33 cellular contexts compared by ENCODE assay signal in the genomic region with DNA sequence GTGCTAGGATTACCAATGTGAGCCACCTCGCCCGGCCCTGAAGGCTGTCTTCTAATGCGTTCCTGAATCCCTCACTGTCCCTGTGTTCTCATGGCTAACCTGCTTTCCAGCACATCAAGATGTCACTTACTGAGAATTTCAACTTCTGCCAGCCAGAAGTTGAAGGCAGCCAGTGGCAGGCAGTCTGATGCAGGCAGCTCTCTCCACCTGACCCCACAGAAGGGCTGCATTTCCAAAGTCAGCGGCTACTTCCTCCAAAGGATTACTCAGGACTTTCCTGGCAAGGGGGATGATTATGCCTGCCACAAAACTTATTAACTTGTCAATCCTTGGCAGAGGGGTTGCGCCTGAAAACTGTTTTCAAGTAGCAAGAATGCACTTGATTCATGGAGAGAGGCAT.
DNase-seq lines count a peak whose midpoint lies in the region; ATAC-seq, FAIRE-seq and TF ChIP-seq lines count a peak whose summit lies in the region.
"Had no signal": no experiment of that assay in that cellular context is flagged by ENCODE, and none has a peak within 500 bp of the region (broad histone marks: within the 10 kb centered on the region; RNA-seq: fewer than 3 reads in every experiment).

No MANE protein-coding gene starts in this region.

- POLR2A ChIA-PET in H1 (lab: Charles Lee; ENCODE audit: partially characterized antibody) (no interaction called here), HEK293T (lab: Yijun Ruan, JAX) (no interaction called here)

- H3K36me3 Mint-ChIP-seq in H9 (ENCODE audit: insufficient read depth in 1 of 3, low read depth in 3 of 3) = peaks cover 0 to 2% (median 0%) of the 10 kb centered on the region in 3 experiments; a peak in 2 of 7 replicates
- H3K36me3 Mint-ChIP-seq in neural progenitor cell = no peaks in the 10 kb centered on the region
- H3K36me3 Mint-ChIP-seq: activated naive CD4-positive, alpha-beta T cell treated with anti-CD3 and anti-CD28 coated beads, Interleukin-2, amount 50 U/mL, for 24 hours; mesothelial cell of epicardium; naive B cell had no signal

- intact Hi-C loops in dorsolateral prefrontal cortex (cut with DNase I) = no loop called here

- CTCF ChIA-PET in H1 (lab: Charles Lee; ENCODE audit: partially characterized antibody) = interaction anchor here (0.6 to 0.7 kb wide), 2 partner anchors 242 to 875 kb away, joined by 3 read pairs; no protein-coding TSS in a partner anchor
- CTCF ChIA-PET in HEK293T (lab: Yijun Ruan, JAX) = no interaction called here

- H3K14ac ChIP-seq in H9 (ENCODE audit: insufficient read depth, low read length) (0 out of 2 replicates have a peak overlapping the region, but pooled peaks have one; percentile 55), H1 (ENCODE audit: insufficient read length) (no peak overlapping the region)

- no peak overlapping the region for H3K4me3 ChIP-seq in H1 (ENCODE audit: extremely low read depth in 1 of 4, insufficient read depth in 2 of 4, low read depth in 3 of 4, low read length in 4 of 4)
- H3K4me3 ChIP-seq in neural progenitor cell = no peak overlapping the region
- no peak overlapping the region for H3K4me3 ChIP-seq in dorsolateral prefrontal cortex
- H3K4me3 ChIP-seq: BLaER1, gastrocnemius medialis, left lung, right atrium auricular region, SJCRH30, smooth muscle cell, uterus had no signal

- H2BK15ac ChIP-seq in H9 (ENCODE audit: low read depth, low read length) = peak overlapping the region; percentile 85; the same call in 1 of the 2 replicates
- H2BK15ac ChIP-seq in H1 (ENCODE audit: low read length) = no peak overlapping the region; the same call in 1 of the 2 replicates

- H3K56ac ChIP-seq in H9 (ENCODE audit: insufficient read length, low read depth, low read length) (no peak overlapping the region), H1 (replicated peaks; ENCODE audit: insufficient read length, low read depth, low read length) (no peak overlapping the region)

- H3T11ph ChIP-seq in H9 (ENCODE audit: low read length) = no peak overlapping the region

- no peak overlapping the region for H3K4me3 Mint-ChIP-seq in H9
- no peak overlapping the region for H3K4me3 Mint-ChIP-seq in neural progenitor cell
- H3K4me3 Mint-ChIP-seq: activated CD8-positive, alpha-beta T cell treated with anti-CD3 and anti-CD28 coated beads, Interleukin-2, amount 10 ng/mL, durations not matched to agents 7 days and 5 days; activated naive CD4-positive, alpha-beta T cell treated with anti-CD3 and anti-CD28 coated beads, Interleukin-2, amount 50 U/mL, for 24 hours; mesothelial cell of epicardium; naive B cell had no signal

- H3F3A ChIP-seq in neural progenitor cell (ENCODE audit: low read depth) = no peaks in the 10 kb centered on the region

- H3K4me2 ChIP-seq in H9 (ENCODE audit: insufficient read depth, insufficient read length, low read length) (no peak overlapping the region), H1 (ENCODE audit: insufficient read depth in 1 of 2, low read depth in 2 of 2, low read length in 2 of 2) (no peak overlapping the region), neural progenitor cell (no peak overlapping the region)
- H3K4me2 ChIP-seq: BLaER1, smooth muscle cell had no signal

- H3K27me3 Mint-ChIP-seq in H9 (ENCODE audit: low read depth) = peaks cover 1% of the 10 kb centered on the region; the same call in 1 of the 2 replicates
- H3K27me3 Mint-ChIP-seq in neural progenitor cell (ENCODE audit: insufficient read depth, low read depth) = no peaks in the 10 kb centered on the region
- H3K27me3 Mint-ChIP-seq: activated naive CD4-positive, alpha-beta T cell treated with anti-CD3 and anti-CD28 coated beads, Interleukin-2, amount 50 U/mL, for 24 hours; naive B cell had no signal

- H3K36me3 ChIP-seq in H1 (ENCODE audit: control insufficient read depth in 2 of 4, insufficient read depth in 4 of 4, low read length in 3 of 4) = no peaks in the 10 kb centered on the region
- H3K36me3 ChIP-seq in neural progenitor cell = no peaks in the 10 kb centered on the region
- H3K36me3 ChIP-seq: BLaER1, gastrocnemius medialis, left lung, right atrium auricular region, SJCRH30, uterus had no signal

- H3K27ac Mint-ChIP-seq in H9 (peak overlapping the region in 1 of 3 experiments; percentile 88; a peak in 2 of 7 replicates), neural progenitor cell (peak overlapping the region; percentile 74)
- H3K27ac Mint-ChIP-seq: activated CD8-positive, alpha-beta T cell treated with anti-CD3 and anti-CD28 coated beads, Interleukin-2, amount 10 ng/mL, durations not matched to agents 7 days and 5 days; activated naive CD4-positive, alpha-beta T cell treated with anti-CD3 and anti-CD28 coated beads, Interleukin-2, amount 50 U/mL, for 24 hours; activated T-helper 2 cell treated with anti-CD3 and anti-CD28 coated beads, Interferon-gamma antibody, Interleukin-2, Interleukin-4, amounts not matched to agents 10 μg/mL and 5 μg/mL and 100 μg/mL, durations not matched to agents 14 hours and 24 hours and 36 hours; mesothelial cell of epicardium; naive B cell had no signal

- H2BK120ac ChIP-seq in H9 (ENCODE audit: low read depth, low read length, poor library complexity, severe bottlenecking) (no peak overlapping the region), H1 (replicated peaks; ENCODE audit: low read depth, low read length) (no peak overlapping the region)

- H3K9me3 ChIP-seq in H9 (ENCODE audit: control insufficient read depth, low read depth, low read length) (no peaks in the 10 kb centered on the region), H1 (ENCODE audit: insufficient read depth in 2 of 2, low read depth in 1 of 2, low read length in 1 of 2) (no peaks in the 10 kb centered on the region; a peak in 1 of 4 replicates), neural progenitor cell (ENCODE audit: low read depth) (no peaks in the 10 kb centered on the region)
- H3K9me3 ChIP-seq: BLaER1, gastrocnemius medialis, right atrium auricular region, SJCRH30, uterus had no signal

- H2BK12ac ChIP-seq in H9 (ENCODE audit: insufficient read length, low read depth, low read length) = no peak overlapping the region
- H2BK12ac ChIP-seq in H1 (ENCODE audit: low read depth, low read length) = no peak overlapping the region

- no peak for ATAC-seq in HG03280 (IDR thresholded peaks at IDR 0.05; ENCODE audit: unreplicated experiment)
- ATAC-seq: activated CD8-positive, alpha-beta T cell treated with anti-CD3 and anti-CD28 coated beads, Interleukin-2, amount 10 ng/mL, durations not matched to agents 7 days and 5 days; left lung had no signal

- no peak overlapping the region for H4K8ac ChIP-seq in H9 (replicated peaks; ENCODE audit: insufficient read length, low read depth, low read length)
- no peak overlapping the region for H4K8ac ChIP-seq in H1 (ENCODE audit: extremely low read depth, insufficient read depth, low read length)

- H3K4me1 Mint-ChIP-seq in H9 (peaks cover 14 to 21% of the 10 kb centered on the region in 2 experiments), neural progenitor cell (peaks cover 9% of the 10 kb centered on the region)
- H3K4me1 Mint-ChIP-seq: activated naive CD4-positive, alpha-beta T cell treated with anti-CD3 and anti-CD28 coated beads, Interleukin-2, amount 50 U/mL, for 24 hours; naive B cell had no signal

- no peak overlapping the region for H2AK5ac ChIP-seq in H9 (ENCODE audit: insufficient read length, low read length)
- no peak overlapping the region for H2AK5ac ChIP-seq in H1 (ENCODE audit: low read depth, low read length)

- H3K79me2 ChIP-seq in H9 (ENCODE audit: insufficient read depth, low read length) (no peaks in the 10 kb centered on the region), H1 (ENCODE audit: control insufficient read depth in 1 of 2, insufficient read depth in 2 of 2, low read length in 2 of 2) (no peaks in the 10 kb centered on the region), neural progenitor cell (ENCODE audit: low read depth) (no peaks in the 10 kb centered on the region)

- H3K27ac ChIP-seq in H9 (ENCODE audit: insufficient read length, low read depth, low read length) = no peak overlapping the region
- no peak overlapping the region for H3K27ac ChIP-seq in H1 (ENCODE audit: low read depth, low read length)
- H3K27ac ChIP-seq in neural progenitor cell = no peak overlapping the region
- no peak overlapping the region for H3K27ac ChIP-seq in dorsolateral prefrontal cortex
- H3K27ac ChIP-seq: BLaER1, gastrocnemius medialis, left lung, right atrium auricular region, SJCRH30, uterus had no signal

- no peak for TF ChIP-seq CTCF in H9 (conservative IDR thresholded peaks at IDR 0.05)
- TF ChIP-seq CTCF in H1 (IDR thresholded peaks at IDR 0.05; ENCODE audit: control extremely low read depth in 1 of 3, insufficient read depth in 1 of 3, low read depth in 1 of 3, low read length in 3 of 3) = no peak
- TF ChIP-seq CTCF in neural progenitor cell (IDR thresholded peaks at IDR 0.05) = no peak
- no peak for TF ChIP-seq CTCF in dorsolateral prefrontal cortex (IDR thresholded peaks at IDR 0.05 in 54 of 56, conservative IDR thresholded peaks at IDR 0.05 in 2 of 56; ENCODE audit: low read depth in 1 of 56, partially characterized antibody in 56 of 56)

- H3K4ac ChIP-seq in H9 (ENCODE audit: low read depth, low read length) = no peak overlapping the region
- no peak overlapping the region for H3K4ac ChIP-seq in H1 (replicated peaks; ENCODE audit: insufficient read length, low read depth, low read length)

- H3K23ac ChIP-seq in H9 (ENCODE audit: insufficient read length, low read depth, low read length) (no peak overlapping the region), H1 (ENCODE audit: insufficient read length) (no peak overlapping the region)

- H2BK5ac ChIP-seq in H9 (ENCODE audit: insufficient read length, low read length) (no peak overlapping the region), H1 (ENCODE audit: low read depth, low read length) (no peak overlapping the region)

- H3K9me3 Mint-ChIP-seq in H9 (peaks cover 3 to 7% of the 10 kb centered on the region in 2 experiments; a peak in 4 of 5 replicates), neural progenitor cell (no peaks in the 10 kb centered on the region)
- H3K9me3 Mint-ChIP-seq: mesothelial cell of epicardium had no signal

- H2AFZ ChIP-seq in H9 (ENCODE audit: low read length) = no peak overlapping the region
- H2AFZ ChIP-seq in H1 (ENCODE audit: low read length) = 0 out of 2 replicates have a peak overlapping the region, but pooled peaks have one; percentile 4
- no peak overlapping the region for H2AFZ ChIP-seq in neural progenitor cell (replicated peaks)

- no peak for TF ChIP-seq EP300 in H1 (IDR thresholded peaks at IDR 0.05; ENCODE audit: borderline replicate concordance in 1 of 2, low read depth in 2 of 2, low read length in 2 of 2)

- H3K9ac ChIP-seq in H9 (ENCODE audit: extremely low read depth, insufficient read length, low read length) (no peak overlapping the region), H1 (replicated peaks in 1 of 4; ENCODE audit: extremely low read depth in 1 of 4, low read depth in 3 of 4, low read length in 3 of 4) (no peak overlapping the region), neural progenitor cell (no peak overlapping the region)
- H3K9ac ChIP-seq: BLaER1 had no signal

- H2BK20ac ChIP-seq in H9 (ENCODE audit: low read depth, low read length, poor library complexity, severe bottlenecking) = no peak overlapping the region
- H2BK20ac ChIP-seq in H1 (ENCODE audit: low read length) = no peak overlapping the region

- H3K27me3 ChIP-seq in H9 (ENCODE audit: insufficient read depth, low read length) (no peaks in the 10 kb centered on the region), H1 (replicated peaks in 1 of 4; ENCODE audit: control insufficient read depth in 3 of 4, extremely low read depth in 1 of 4, insufficient read depth in 3 of 4, low read length in 3 of 4) (no peaks in the 10 kb centered on the region), neural progenitor cell (no peaks in the 10 kb centered on the region), dorsolateral prefrontal cortex (no peaks in the 10 kb centered on the region)
- H3K27me3 ChIP-seq: BLaER1, gastrocnemius medialis, left lung, right atrium auricular region, SJCRH30, uterus had no signal

- WGBS in H9 (ENCODE audit: extremely low coverage, insufficient read length, low lambda C conversion rate) = no CpG with 5 or more reads among the region's 5 CpGs
- 91% methylated on average over 4 of the region's 5 CpGs; no CpG with 5 or more reads in 1 of the 2 experiments for WGBS in H1 (ENCODE audit: extremely low coverage in 1 of 2, insufficient coverage in 1 of 2, insufficient read length in 1 of 2, insufficient replicate concordance in 2 of 2, low coverage in 1 of 2, low lambda C conversion rate in 2 of 2, missing lambda C conversion rate in 1 of 2), 2 experiments

- no peak for FAIRE-seq in H1 (lab: Jason Lieb, UNC)
- FAIRE-seq: bronchial epithelial cell, endothelial cell of umbilical vein, GM12892 had no signal

- no peaks in the 10 kb centered on the region for H3K79me1 ChIP-seq in H9 (ENCODE audit: insufficient read depth, low read depth, low read length, poor library complexity, severe bottlenecking)
- H3K79me1 ChIP-seq in H1 (ENCODE audit: low read depth, low read length) = no peaks in the 10 kb centered on the region

- H3K4me1 ChIP-seq in H9 (ENCODE audit: insufficient read depth, low read length) = no peaks in the 10 kb centered on the region
- 0 out of 7 replicates have a peak, but pooled peaks cover 0 to 3% (median 0%) of the 10 kb centered on the region in 4 experiments for H3K4me1 ChIP-seq in H1 (replicated peaks in 1 of 4; ENCODE audit: control insufficient read depth in 3 of 4, insufficient read depth in 4 of 4, low read length in 3 of 4)
- no peaks in the 10 kb centered on the region for H3K4me1 ChIP-seq in neural progenitor cell
- H3K4me1 ChIP-seq: BLaER1, gastrocnemius medialis, left lung, right atrium auricular region, SJCRH30, uterus had no signal

- H3K23me2 ChIP-seq in H9 (ENCODE audit: insufficient read length, low read depth, low read length, poor library complexity, severe bottlenecking) (no peaks in the 10 kb centered on the region), H1 (ENCODE audit: low read depth, low read length) (no peaks in the 10 kb centered on the region)

- H4K20me1 ChIP-seq in H9 (ENCODE audit: control insufficient read depth, insufficient read depth, insufficient read length) (no peaks in the 10 kb centered on the region), H1 (replicated peaks in 1 of 2; ENCODE audit: control insufficient read depth in 1 of 2, insufficient read depth in 2 of 2, low read length in 2 of 2) (no peaks in the 10 kb centered on the region), neural progenitor cell (ENCODE audit: low read depth) (no peaks in the 10 kb centered on the region)
- H4K20me1 ChIP-seq: BLaER1 had no signal

- H4K91ac ChIP-seq in H9 (ENCODE audit: insufficient read length, low read depth, low read length) = no peak overlapping the region
- H4K91ac ChIP-seq in H1 (replicated peaks; ENCODE audit: insufficient read length, low read length) = no peak overlapping the region

- no peak overlapping the region for H4K5ac ChIP-seq in H9 (ENCODE audit: insufficient read length, low read depth, low read length)
- H4K5ac ChIP-seq in H1 (ENCODE audit: insufficient read length, low read depth, low read length) = no peak overlapping the region

- no peak for TF ChIP-seq POLR2A in H1 (IDR thresholded peaks at IDR 0.05; ENCODE audit: control extremely low read depth in 1 of 2, low read depth in 2 of 2, low read length in 2 of 2)

- TF ChIP-seq RAD21 in H1 (IDR thresholded peaks at IDR 0.05 in 1 of 2, conservative IDR thresholded peaks at IDR 0.05 in 1 of 2; ENCODE audit: low read depth in 2 of 2, low read length in 2 of 2) = no peak

- DNase-seq in H9 (peak; percentile 31), H1 (ENCODE audit: low read depth in 1 of 2, low spot score in 2 of 2) (no peak), neural progenitor cell (ENCODE audit: low spot score) (no peak), stromal cell of bone marrow (ENCODE audit: low read depth) (peak; percentile 31), HEK293T (ENCODE audit: extremely low spot score) (no peak), dorsolateral prefrontal cortex (no peak)
- DNase-seq: activated CD4-positive, alpha-beta T cell treated with anti-CD3 and anti-CD28 coated beads for 4 hours; activated CD8-positive, alpha-beta T cell treated with anti-CD3 and anti-CD28 coated beads, Interleukin-2, amount 10 ng/mL, durations not matched to agents 7 days and 5 days; amniotic stem cell; DMS53; HCEC 1CT; Karpas-422; left lung; MV-4-11; naive B cell; NCI-H1436; NCI-H82; SJCRH30; stimulated activated CD4-positive, alpha-beta T cell treated with anti-CD3 and anti-CD28 coated beads, Interleukin-1b, Interleukin-23, amount 100 ng/mL, for 48 hours; stimulated activated naive CD4-positive, alpha-beta T cell treated with Interleukin-2 at 50 U/mL for 16 hours; T-helper 9 cell; uterus had no signal

- H3K18ac ChIP-seq in H9 (ENCODE audit: insufficient read length, low read depth, low read length) = no peak overlapping the region
- H3K18ac ChIP-seq in H1 (ENCODE audit: extremely low read depth, low read length) = no peak overlapping the region; the same call in 1 of the 2 replicates

Comparison
In these comparisons a context has a peak if more than half of its experiments do, and no peak if none do; other contexts are left out.
1. DNase-seq: peak in H9 (single experiment) and stromal cell of bone marrow (single experiment); none in H1 (0 of 2), neural progenitor cell (single experiment), HEK293T (single experiment) and dorsolateral prefrontal cortex (0 of 10).